Comparison of ENCODE assay signal across 1 cellular context in the genomic region with DNA sequence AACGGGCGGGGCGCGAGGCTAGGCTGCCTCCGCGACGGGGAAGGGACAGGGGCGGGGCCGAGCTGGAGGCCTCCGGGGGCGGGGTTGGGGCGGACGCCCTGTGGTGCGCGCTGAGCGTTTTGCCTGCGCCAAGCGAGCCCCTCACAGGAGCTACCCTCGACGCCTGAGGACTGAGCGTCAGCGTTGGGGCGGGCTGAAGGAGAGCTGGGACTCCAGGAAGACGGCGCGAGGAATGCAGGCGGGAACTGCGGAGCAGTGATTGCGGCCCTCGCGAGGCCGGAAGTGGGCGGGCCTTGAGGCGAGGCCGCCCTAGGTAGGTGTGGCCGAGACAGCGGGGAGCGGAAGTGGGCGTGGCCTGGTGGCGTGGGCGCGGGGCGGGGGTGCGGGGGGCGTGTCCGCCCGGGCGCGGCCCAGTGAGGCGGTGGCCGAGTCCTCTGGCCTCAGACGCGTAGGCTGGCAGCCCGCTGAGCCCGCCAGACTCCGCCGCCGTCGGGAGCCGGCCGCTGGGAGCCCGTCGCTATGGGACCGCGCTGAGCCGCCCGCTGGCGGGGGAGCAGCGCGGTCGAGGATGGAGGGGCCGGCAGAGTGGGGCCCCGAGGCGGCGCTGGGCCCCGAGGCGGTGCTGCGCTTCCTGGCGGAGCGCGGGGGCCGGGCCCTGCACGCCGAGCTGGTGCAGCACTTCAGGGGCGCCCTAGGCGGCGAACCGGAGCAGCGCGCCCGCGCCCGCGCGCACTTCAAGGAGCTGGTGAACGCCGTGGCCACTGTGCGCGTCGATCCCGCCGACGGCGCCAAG.
TF ChIP-seq lines count a peak whose summit lies in the region.

Gene SEPTIN10 (minus strand): TSS at position 45 of the 793 bp plus-strand sequence. CDS start 139 bp downstream, outside the sequence.
A gene with protein sequence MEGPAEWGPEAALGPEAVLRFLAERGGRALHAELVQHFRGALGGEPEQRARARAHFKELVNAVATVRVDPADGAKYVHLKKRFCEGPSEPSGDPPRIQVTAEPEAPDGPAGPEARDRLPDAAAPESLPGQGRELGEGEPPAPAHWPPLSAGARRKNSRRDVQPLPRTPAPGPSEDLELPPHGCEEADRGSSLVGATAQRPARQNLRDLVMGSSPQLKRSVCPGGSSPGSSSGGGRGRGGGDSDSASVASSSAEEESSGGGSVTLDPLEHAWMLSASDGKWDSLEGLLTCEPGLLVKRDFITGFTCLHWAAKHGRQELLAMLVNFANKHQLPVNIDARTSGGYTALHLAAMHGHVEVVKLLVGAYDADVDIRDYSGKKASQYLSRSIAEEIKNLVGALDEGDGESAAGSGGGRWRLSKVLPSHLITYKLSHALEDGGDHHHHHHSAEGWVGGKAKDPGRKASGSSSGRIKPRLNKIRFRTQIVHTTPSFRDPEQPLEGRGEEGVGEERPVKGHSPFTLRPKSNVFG (plus strand): TSS at position 443 of the 793 bp plus-strand sequence. CDS start 126 bp downstream, at position 569.

TF ChIP-seq in H1, 55 proteins besides CTCF, POLR2A, EP300 and RAD21 (continued from another document):
- TF ChIP-seq, protein P1, sequence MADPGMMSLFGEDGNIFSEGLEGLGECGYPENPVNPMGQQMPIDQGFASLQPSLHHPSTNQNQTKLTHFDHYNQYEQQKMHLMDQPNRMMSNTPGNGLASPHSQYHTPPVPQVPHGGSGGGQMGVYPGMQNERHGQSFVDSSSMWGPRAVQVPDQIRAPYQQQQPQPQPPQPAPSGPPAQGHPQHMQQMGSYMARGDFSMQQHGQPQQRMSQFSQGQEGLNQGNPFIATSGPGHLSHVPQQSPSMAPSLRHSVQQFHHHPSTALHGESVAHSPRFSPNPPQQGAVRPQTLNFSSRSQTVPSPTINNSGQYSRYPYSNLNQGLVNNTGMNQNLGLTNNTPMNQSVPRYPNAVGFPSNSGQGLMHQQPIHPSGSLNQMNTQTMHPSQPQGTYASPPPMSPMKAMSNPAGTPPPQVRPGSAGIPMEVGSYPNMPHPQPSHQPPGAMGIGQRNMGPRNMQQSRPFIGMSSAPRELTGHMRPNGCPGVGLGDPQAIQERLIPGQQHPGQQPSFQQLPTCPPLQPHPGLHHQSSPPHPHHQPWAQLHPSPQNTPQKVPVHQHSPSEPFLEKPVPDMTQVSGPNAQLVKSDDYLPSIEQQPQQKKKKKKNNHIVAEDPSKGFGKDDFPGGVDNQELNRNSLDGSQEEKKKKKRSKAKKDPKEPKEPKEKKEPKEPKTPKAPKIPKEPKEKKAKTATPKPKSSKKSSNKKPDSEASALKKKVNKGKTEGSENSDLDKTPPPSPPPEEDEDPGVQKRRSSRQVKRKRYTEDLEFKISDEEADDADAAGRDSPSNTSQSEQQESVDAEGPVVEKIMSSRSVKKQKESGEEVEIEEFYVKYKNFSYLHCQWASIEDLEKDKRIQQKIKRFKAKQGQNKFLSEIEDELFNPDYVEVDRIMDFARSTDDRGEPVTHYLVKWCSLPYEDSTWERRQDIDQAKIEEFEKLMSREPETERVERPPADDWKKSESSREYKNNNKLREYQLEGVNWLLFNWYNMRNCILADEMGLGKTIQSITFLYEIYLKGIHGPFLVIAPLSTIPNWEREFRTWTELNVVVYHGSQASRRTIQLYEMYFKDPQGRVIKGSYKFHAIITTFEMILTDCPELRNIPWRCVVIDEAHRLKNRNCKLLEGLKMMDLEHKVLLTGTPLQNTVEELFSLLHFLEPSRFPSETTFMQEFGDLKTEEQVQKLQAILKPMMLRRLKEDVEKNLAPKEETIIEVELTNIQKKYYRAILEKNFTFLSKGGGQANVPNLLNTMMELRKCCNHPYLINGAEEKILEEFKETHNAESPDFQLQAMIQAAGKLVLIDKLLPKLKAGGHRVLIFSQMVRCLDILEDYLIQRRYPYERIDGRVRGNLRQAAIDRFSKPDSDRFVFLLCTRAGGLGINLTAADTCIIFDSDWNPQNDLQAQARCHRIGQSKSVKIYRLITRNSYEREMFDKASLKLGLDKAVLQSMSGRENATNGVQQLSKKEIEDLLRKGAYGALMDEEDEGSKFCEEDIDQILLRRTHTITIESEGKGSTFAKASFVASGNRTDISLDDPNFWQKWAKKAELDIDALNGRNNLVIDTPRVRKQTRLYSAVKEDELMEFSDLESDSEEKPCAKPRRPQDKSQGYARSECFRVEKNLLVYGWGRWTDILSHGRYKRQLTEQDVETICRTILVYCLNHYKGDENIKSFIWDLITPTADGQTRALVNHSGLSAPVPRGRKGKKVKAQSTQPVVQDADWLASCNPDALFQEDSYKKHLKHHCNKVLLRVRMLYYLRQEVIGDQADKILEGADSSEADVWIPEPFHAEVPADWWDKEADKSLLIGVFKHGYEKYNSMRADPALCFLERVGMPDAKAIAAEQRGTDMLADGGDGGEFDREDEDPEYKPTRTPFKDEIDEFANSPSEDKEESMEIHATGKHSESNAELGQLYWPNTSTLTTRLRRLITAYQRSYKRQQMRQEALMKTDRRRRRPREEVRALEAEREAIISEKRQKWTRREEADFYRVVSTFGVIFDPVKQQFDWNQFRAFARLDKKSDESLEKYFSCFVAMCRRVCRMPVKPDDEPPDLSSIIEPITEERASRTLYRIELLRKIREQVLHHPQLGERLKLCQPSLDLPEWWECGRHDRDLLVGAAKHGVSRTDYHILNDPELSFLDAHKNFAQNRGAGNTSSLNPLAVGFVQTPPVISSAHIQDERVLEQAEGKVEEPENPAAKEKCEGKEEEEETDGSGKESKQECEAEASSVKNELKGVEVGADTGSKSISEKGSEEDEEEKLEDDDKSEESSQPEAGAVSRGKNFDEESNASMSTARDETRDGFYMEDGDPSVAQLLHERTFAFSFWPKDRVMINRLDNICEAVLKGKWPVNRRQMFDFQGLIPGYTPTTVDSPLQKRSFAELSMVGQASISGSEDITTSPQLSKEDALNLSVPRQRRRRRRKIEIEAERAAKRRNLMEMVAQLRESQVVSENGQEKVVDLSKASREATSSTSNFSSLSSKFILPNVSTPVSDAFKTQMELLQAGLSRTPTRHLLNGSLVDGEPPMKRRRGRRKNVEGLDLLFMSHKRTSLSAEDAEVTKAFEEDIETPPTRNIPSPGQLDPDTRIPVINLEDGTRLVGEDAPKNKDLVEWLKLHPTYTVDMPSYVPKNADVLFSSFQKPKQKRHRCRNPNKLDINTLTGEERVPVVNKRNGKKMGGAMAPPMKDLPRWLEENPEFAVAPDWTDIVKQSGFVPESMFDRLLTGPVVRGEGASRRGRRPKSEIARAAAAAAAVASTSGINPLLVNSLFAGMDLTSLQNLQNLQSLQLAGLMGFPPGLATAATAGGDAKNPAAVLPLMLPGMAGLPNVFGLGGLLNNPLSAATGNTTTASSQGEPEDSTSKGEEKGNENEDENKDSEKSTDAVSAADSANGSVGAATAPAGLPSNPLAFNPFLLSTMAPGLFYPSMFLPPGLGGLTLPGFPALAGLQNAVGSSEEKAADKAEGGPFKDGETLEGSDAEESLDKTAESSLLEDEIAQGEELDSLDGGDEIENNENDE (IDR thresholded peaks at IDR 0.05; ENCODE audit: insufficient replicate concordance, low read length), result no peak
